20 cellular contexts compared by ENCODE assay signal in genomic region chr1:40945491-40945973, GRCh38. TPM values are rescaled to one million over a fixed set of nuclear protein-coding genes. Genes with fewer than 3 reads are reported as not detected.
A peak's percentile ranks its signal among the peaks of the same experiment; 100 is the strongest.
DNase-seq lines count a peak whose midpoint lies in the region; ATAC-seq, FAIRE-seq and TF ChIP-seq lines count a peak whose summit lies in the region.
"Had no signal": no experiment of that assay in that cellular context is flagged by ENCODE, and none has a peak within 500 bp of the region (broad histone marks: within the 10 kb centered on the region; RNA-seq: fewer than 3 reads in every experiment).

No MANE protein-coding gene starts in this region.

- no peaks in the 10 kb centered on the region for H3K27me3 ChIP-seq in breast epithelium
- no peaks in the 10 kb centered on the region for H3K27me3 ChIP-seq in keratinocyte (ENCODE audit: control insufficient read depth, extremely low read depth, insufficient read depth, low read length)
- no peaks in the 10 kb centered on the region for H3K27me3 ChIP-seq in stomach

- H3K36me3 ChIP-seq in breast epithelium (no peaks in the 10 kb centered on the region), keratinocyte (ENCODE audit: control insufficient read depth in 2 of 2, extremely low read depth in 1 of 2, insufficient read depth in 2 of 2, low read length in 2 of 2) (no peaks in the 10 kb centered on the region), stomach (no peaks in the 10 kb centered on the region)

- H3K36me3 Mint-ChIP-seq in HFFc6 (ENCODE audit: low read depth), result peaks cover 10% of the 10 kb centered on the region
- H3K36me3 Mint-ChIP-seq: natural killer cell had no signal

- ATAC-seq in GM19324 (IDR thresholded peaks at IDR 0.05; ENCODE audit: low FRiP score, unreplicated experiment), result no peak
- ATAC-seq: effector memory CD8-positive, alpha-beta T cell; natural killer cell; stimulated activated naive CD8-positive, alpha-beta T cell treated with anti-CD3 and anti-CD28 coated beads, Interleukin-15, amount 100 ng/mL, for 72 hours had no signal

- peak overlapping the region; percentile 76 for H3K4me2 ChIP-seq in keratinocyte (ENCODE audit: control insufficient read depth, extremely low read depth, insufficient read depth, low read depth, low read length)
- H3K4me2 ChIP-seq: SK-N-SH had no signal

- H3K79me2 ChIP-seq in keratinocyte (ENCODE audit: control insufficient read depth, insufficient read depth, low read length), result no peaks in the 10 kb centered on the region

- 28 to 59% (median 56%) methylated on average over 2 of the region's 2 CpGs for WGBS in stomach, 5 donors

- H3K4me1 ChIP-seq in breast epithelium (peaks cover 0 to 18% of the 10 kb centered on the region in 2 donors), keratinocyte (ENCODE audit: control insufficient read depth, extremely low read depth, insufficient read depth, low read length) (peaks cover 43% of the 10 kb centered on the region), stomach (peaks cover 7 to 35% (median 23%) of the 10 kb centered on the region in 4 donors)

- H3K9me3 ChIP-seq in breast epithelium (no peaks in the 10 kb centered on the region), keratinocyte (ENCODE audit: control insufficient read depth, low read depth, low read length) (no peaks in the 10 kb centered on the region), stomach (no peaks in the 10 kb centered on the region)
- H3K9me3 ChIP-seq: SK-N-SH had no signal

- no peaks in the 10 kb centered on the region for H4K20me1 ChIP-seq in keratinocyte (ENCODE audit: control insufficient read depth, extremely low read depth, insufficient read depth, low read length)

- peak overlapping the region; percentile 81; the same call in 1 of the 2 replicates for H3K27ac Mint-ChIP-seq in HFFc6
- H3K27ac Mint-ChIP-seq: activated naive CD4-positive, alpha-beta T cell treated with anti-CD3 and anti-CD28 coated beads for 36 hours; effector memory CD8-positive, alpha-beta T cell; natural killer cell had no signal

- DNase-seq in HFFc6 (no peak), breast epithelium (ENCODE audit: low spot score in 2 of 2) (no peak), keratinocyte (ENCODE audit: low read depth, low spot score) (no peak), stomach (no peak), NCI-H446 (lab: John Stamatoyannopoulos, UW) (no peak), GM13977 (ENCODE audit: low spot score) (no peak), head of caudate nucleus (no peak)
- DNase-seq: activated CD4-positive, alpha-beta T cell treated with anti-CD3 and anti-CD28 coated beads for 4 hours; activated CD8-positive, alpha-beta memory T cell treated with anti-CD3 and anti-CD28 coated beads, Interleukin-2, amount 50 U/mL, for 4 hours; activated naive CD4-positive, alpha-beta T cell treated with anti-CD3 and anti-CD28 coated beads for 36 hours; COR-L47; effector memory CD8-positive, alpha-beta T cell; natural killer cell; NCI-H1930; NCI-H526 treated with DMSO at 0.1 percent for 48 hours; SK-N-SH; stimulated activated naive CD8-positive, alpha-beta T cell treated with anti-CD3 and anti-CD28 coated beads, Interleukin-15, amount 100 ng/mL, for 72 hours had no signal

- H3K27me3 Mint-ChIP-seq in HFFc6 (ENCODE audit: insufficient read depth), result peaks cover 1% of the 10 kb centered on the region

- peaks cover 9% of the 10 kb centered on the region for H3K9me3 Mint-ChIP-seq in HFFc6
- H3K9me3 Mint-ChIP-seq: activated naive CD4-positive, alpha-beta T cell treated with anti-CD3 and anti-CD28 coated beads for 36 hours; effector memory CD8-positive, alpha-beta T cell; natural killer cell; stimulated activated naive CD8-positive, alpha-beta T cell treated with anti-CD3 and anti-CD28 coated beads, Interleukin-15, amount 100 ng/mL, for 72 hours had no signal

- H2AFZ ChIP-seq in keratinocyte (ENCODE audit: control insufficient read depth, low read length), result peak overlapping the region; percentile 71

- TF ChIP-seq POLR2A in breast epithelium (IDR thresholded peaks at IDR 0.05), result no peak
- no peak for TF ChIP-seq POLR2A in stomach (IDR thresholded peaks at IDR 0.05)

- dilution Hi-C loops in keratinocyte (cut with MboI; ENCODE audit: extremely low pct_ligation_motif_present, low sequenced_read_pairs), result no loop called here

- peak; percentile 5 for FAIRE-seq in keratinocyte (lab: Jason Lieb, UNC)
- FAIRE-seq: bronchial epithelial cell, H54 had no signal

- intact Hi-C loops in breast epithelium (cut with DNase I; ENCODE audit: low total_unique reads), result no loop called here
- intact Hi-C loops in stomach (cut with DNase I; ENCODE audit: low total_unique reads), result no loop called here
- intact Hi-C loops in head of caudate nucleus (cut with DNase I), result no loop called here

- H3K4me3 ChIP-seq in breast epithelium (no peak overlapping the region), keratinocyte (ENCODE audit: control insufficient read depth in 2 of 3, extremely low read depth in 1 of 3, insufficient read depth in 2 of 3, low read depth in 1 of 3, low read length in 3 of 3) (no peak overlapping the region), stomach (no peak overlapping the region)

- no peak overlapping the region for H3K4me3 Mint-ChIP-seq in HFFc6
- H3K4me3 Mint-ChIP-seq: activated naive CD4-positive, alpha-beta T cell treated with anti-CD3 and anti-CD28 coated beads for 36 hours; effector memory CD8-positive, alpha-beta T cell; natural killer cell; stimulated activated naive CD8-positive, alpha-beta T cell treated with anti-CD3 and anti-CD28 coated beads, Interleukin-15, amount 100 ng/mL, for 72 hours had no signal

- no peaks in the 10 kb centered on the region for H3K9me1 ChIP-seq in keratinocyte (ENCODE audit: control insufficient read depth, extremely low read depth, insufficient read depth, low read length)

- H3K27ac ChIP-seq in breast epithelium, result peak overlapping the region; percentile 88 to 91
- peak overlapping the region; percentile 66 for H3K27ac ChIP-seq in keratinocyte (ENCODE audit: control insufficient read depth, insufficient read depth, low read length)
- peak overlapping the region in 4 of 5 donors; percentile 71 to 91 (median 80) for H3K27ac ChIP-seq in stomach

- no peak for TF ChIP-seq CTCF in HFFc6 (IDR thresholded peaks at IDR 0.05)
- TF ChIP-seq CTCF in breast epithelium (IDR thresholded peaks at IDR 0.05), result no peak
- TF ChIP-seq CTCF in keratinocyte (optimal IDR thresholded peaks at IDR 0.05 in 1 of 3, IDR thresholded peaks at IDR 0.05 in 1 of 3, conservative IDR thresholded peaks at IDR 0.05 in 1 of 3; ENCODE audit: extremely low read depth in 1 of 3, insufficient read depth in 2 of 3, low read length in 3 of 3), result no peak
- no peak for TF ChIP-seq CTCF in stomach (IDR thresholded peaks at IDR 0.05)
- no peak for TF ChIP-seq CTCF in GM13977 (IDR thresholded peaks at IDR 0.05; ENCODE audit: extremely low read depth, insufficient read depth, missing control alignments)

- in situ Hi-C loops in GM13977 (cut with MboI; ENCODE audit: low pct_unique_long_range_greater_than_20kb, low sequenced_read_pairs, unreplicated experiment), result no loop called here

- no peak for TF ChIP-seq EP300 in stomach (IDR thresholded peaks at IDR 0.05)

- peak overlapping the region; percentile 37 for H3K9ac ChIP-seq in keratinocyte (ENCODE audit: control insufficient read depth, extremely low read depth, insufficient read depth, low read length)
- H3K9ac ChIP-seq: SK-N-SH had no signal

- H3K4me1 Mint-ChIP-seq in HFFc6 (ENCODE audit: low read depth), result peaks cover 36% of the 10 kb centered on the region

RNA-seq across cellular contexts. Expression of gene CTPS1, which starts 34.0 kb away (rescaled TPM):
- total RNA-seq in HFFc6 (2021; fragmentation: NEBNext Ultra II Directional; extraction: Animal tissue kit (Norgen Biotek cat#: 25700)), result 100 to 1,000 TPM in 1 of 6 experiments, 10 to 100 TPM in 5; 89.3 to 125 (median 91.6) TPM
- total RNA-seq in breast epithelium, result 10 to 100 TPM; 13.1 to 20.0 (median 13.2) TPM
- 21.3 to 81.1 TPM (median 43.3 TPM) in 3 replicates for polyA plus RNA-seq in keratinocyte
- 29.9 TPM for polyA plus RNA-seq in keratinocyte (2011; ENCODE audit: low read depth)
- 37.8 and 40.3 TPM in 2 replicates for polyA plus RNA-seq in keratinocyte (2011; cell fraction: cytosol; rRNA removed)
- polyA plus RNA-seq in keratinocyte (2011; cell fraction: nucleus; rRNA removed), result 92.6 and 107 TPM in 2 replicates
- polyA plus RNA-seq in keratinocyte (2012; ENCODE audit: low replicate concordance), result 26.6 and 60.1 TPM in 2 replicates
- polyA minus RNA-seq in keratinocyte, result 25.6 to 75.7 TPM (median 39.7 TPM) in 3 replicates
- 19.2 TPM for polyA minus RNA-seq in keratinocyte (2011; cell fraction: cytosol; rRNA and poly(A)+ RNA removed)
- 42.5 and 79.0 TPM in 2 replicates for polyA minus RNA-seq in keratinocyte (2011; cell fraction: nucleus; rRNA and poly(A)+ RNA removed)
- 10 to 100 TPM; 14.0 to 45.5 (median 32.7) TPM for total RNA-seq in stomach
- 1 to 10 TPM; 6.4 to 9.8 (median 8.1) TPM for polyA plus RNA-seq in stomach
